In genomic region chr4:151567056-151567455, GRCh38 we compare ENCODE assay signal across 12 cellular contexts.
DNase-seq lines count a peak whose midpoint lies in the region; ATAC-seq and TF ChIP-seq lines count a peak whose summit lies in the region.
"Had no signal": no experiment of that assay in that cellular context is flagged by ENCODE, and none has a peak within 500 bp of the region (broad histone marks: within the 10 kb centered on the region; RNA-seq: fewer than 3 reads in every experiment).

No MANE protein-coding gene starts in this region.

- intact Hi-C loops in activated CD4-positive, alpha-beta memory T cell treated with anti-CD3 and anti-CD28 coated beads for 36 hours (cut with micrococcal nuclease): no loop called here

- CTCF ChIA-PET in activated CD4-positive, alpha-beta memory T cell treated with anti-CD3 and anti-CD28 coated beads for 36 hours (lab: Charles Lee): no interaction called here

- H3K36me3 Mint-ChIP-seq in activated CD4-positive, alpha-beta memory T cell treated with anti-CD3 and anti-CD28 coated beads for 36 hours: no peaks in the 10 kb centered on the region
- H3K36me3 Mint-ChIP-seq in endothelial cell (ENCODE audit: low read depth, unreplicated experiment): no peaks in the 10 kb centered on the region
- H3K36me3 Mint-ChIP-seq: natural killer cell treated with Interleukin-12 subunit alpha and Interleukin-12 subunit beta and Interleukin-15 and Interleukin-18, amount 100 ng/mL, for 72 hours had no signal

- peak; percentile 26 for DNase-seq in NCI-H1436 (lab: John Stamatoyannopoulos, UW)
- DNase-seq in activated CD4-positive, alpha-beta memory T cell treated with anti-CD3 and anti-CD28 coated beads for 36 hours: no peak
- no peak for DNase-seq in left lobe of liver (ENCODE audit: low spot score)
- DNase-seq in endothelial cell (ENCODE audit: low spot score): no peak
- DNase-seq in islet precursor cell: no peak
- DNase-seq: adrenal gland, DND-41, endodermal cell, SW 1271 had no signal

- peaks cover 11% of the 10 kb centered on the region for H3K27me3 Mint-ChIP-seq in activated CD4-positive, alpha-beta memory T cell treated with anti-CD3 and anti-CD28 coated beads for 36 hours
- H3K27me3 Mint-ChIP-seq in endothelial cell (ENCODE audit: unreplicated experiment): peaks cover 1% of the 10 kb centered on the region

- no peak for TF ChIP-seq CTCF in endothelial cell (IDR thresholded peaks at IDR 0.05; ENCODE audit: unreplicated experiment)

- no peak overlapping the region for H3K27ac Mint-ChIP-seq in activated CD4-positive, alpha-beta memory T cell treated with anti-CD3 and anti-CD28 coated beads for 36 hours
- no peak overlapping the region for H3K27ac Mint-ChIP-seq in endothelial cell (ENCODE audit: unreplicated experiment)
- H3K27ac Mint-ChIP-seq: endodermal cell; natural killer cell treated with Interleukin-12 subunit alpha and Interleukin-12 subunit beta and Interleukin-15 and Interleukin-18, amount 100 ng/mL, for 72 hours had no signal

- ATAC-seq in GM19043 (IDR thresholded peaks at IDR 0.05; ENCODE audit: low read depth, unreplicated experiment) (peak; percentile 92), HG02678 (IDR thresholded peaks at IDR 0.05; ENCODE audit: unreplicated experiment) (peak; percentile 70), left lobe of liver (no peak)
- ATAC-seq: natural killer cell treated with Interleukin-12 subunit alpha and Interleukin-12 subunit beta and Interleukin-15 and Interleukin-18, amount 100 ng/mL, for 72 hours had no signal

- no peak overlapping the region for H3K4me3 Mint-ChIP-seq in activated CD4-positive, alpha-beta memory T cell treated with anti-CD3 and anti-CD28 coated beads for 36 hours
- H3K4me3 Mint-ChIP-seq in endothelial cell (ENCODE audit: unreplicated experiment): no peak overlapping the region
- H3K4me3 Mint-ChIP-seq: endodermal cell; natural killer cell treated with Interleukin-12 subunit alpha and Interleukin-12 subunit beta and Interleukin-15 and Interleukin-18, amount 100 ng/mL, for 72 hours had no signal

- peaks cover 4% of the 10 kb centered on the region for H3K4me1 Mint-ChIP-seq in activated CD4-positive, alpha-beta memory T cell treated with anti-CD3 and anti-CD28 coated beads for 36 hours (ENCODE audit: low read depth)
- no peaks in the 10 kb centered on the region for H3K4me1 Mint-ChIP-seq in endothelial cell (ENCODE audit: unreplicated experiment)
- H3K4me1 Mint-ChIP-seq: endodermal cell had no signal

- POLR2A ChIA-PET in activated CD4-positive, alpha-beta memory T cell treated with anti-CD3 and anti-CD28 coated beads for 36 hours (lab: Charles Lee): no interaction called here

- H3K9me3 Mint-ChIP-seq in activated CD4-positive, alpha-beta memory T cell treated with anti-CD3 and anti-CD28 coated beads for 36 hours: no peaks in the 10 kb centered on the region
- no peaks in the 10 kb centered on the region for H3K9me3 Mint-ChIP-seq in endothelial cell (ENCODE audit: unreplicated experiment)
- H3K9me3 Mint-ChIP-seq: endodermal cell; natural killer cell treated with Interleukin-12 subunit alpha and Interleukin-12 subunit beta and Interleukin-15 and Interleukin-18, amount 100 ng/mL, for 72 hours had no signal
